ENCODE assay signal across 10 cellular contexts in genomic region chr6:111662794-111663231, GRCh38. TPM values are rescaled to one million over a fixed set of nuclear protein-coding genes. Genes with fewer than 3 reads are reported as not detected.
DNase-seq lines count a peak whose midpoint lies in the region; ATAC-seq and TF ChIP-seq lines count a peak whose summit lies in the region.
"Had no signal": no experiment of that assay in that cellular context is flagged by ENCODE, and none has a peak within 500 bp of the region (broad histone marks: within the 10 kb centered on the region; RNA-seq: fewer than 3 reads in every experiment).

No MANE protein-coding gene starts in this region.

- no peak overlapping the region for H2AK5ac ChIP-seq in trophoblast cell (ENCODE audit: low read length)

- H3K9me3 ChIP-seq in SK-N-SH (no peaks in the 10 kb centered on the region), gastroesophageal sphincter (no peaks in the 10 kb centered on the region), trophoblast cell (ENCODE audit: insufficient read depth, low read depth, low read length) (no peaks in the 10 kb centered on the region)

- H3K4ac ChIP-seq in trophoblast cell (ENCODE audit: low read depth, low read length), result no peak overlapping the region

- H3K14ac ChIP-seq in trophoblast cell (ENCODE audit: low read length), result no peak overlapping the region

- no peaks in the 10 kb centered on the region for H3K9me2 ChIP-seq in SK-N-SH

- H4K12ac ChIP-seq in trophoblast cell (ENCODE audit: low read depth, low read length), result no peak overlapping the region

- no peaks in the 10 kb centered on the region for H3F3A ChIP-seq in SK-N-SH (replicated peaks; ENCODE audit: insufficient read depth)

- no peaks in the 10 kb centered on the region for H4K20me1 ChIP-seq in SK-N-SH (ENCODE audit: insufficient read depth)

- H3K4me3 ChIP-seq in SK-N-SH (ENCODE audit: low read depth in 2 of 2, low read length in 1 of 2) (no peak overlapping the region), gastroesophageal sphincter (no peak overlapping the region), trophoblast cell (ENCODE audit: low read depth, low read length) (no peak overlapping the region)

- intact Hi-C loops in activated T-helper 1 cell treated with anti-CD3 and anti-CD28 coated beads, Interleukin-12 subunit alpha, Interleukin-12 subunit beta, Interleukin-2, Interleukin-4 antibody, amounts not matched to agents 30 ng/mL and 10 ng/mL and 1 ng/mL, durations not matched to agents 14 hours and 24 hours and 36 hours (cut with micrococcal nuclease), result loop anchor here (5.0 kb wide), 1 partner anchor 56 kb away; the partner anchor contains the start of gene TRAF3IP2

- 0 out of 2 replicates have a peak overlapping the region, but pooled peaks have one; percentile 25 for H2AFZ ChIP-seq in SK-N-SH (ENCODE audit: low read depth)
- no peak overlapping the region for H2AFZ ChIP-seq in trophoblast cell (ENCODE audit: insufficient read depth, low read length, poor library complexity)

- peaks cover 0 to 30% of the 10 kb centered on the region in 2 experiments; a peak in 2 of 4 replicates for H3K4me1 ChIP-seq in SK-N-SH (ENCODE audit: control insufficient read depth in 1 of 2, insufficient read depth in 2 of 2, low read depth in 1 of 2, low read length in 1 of 2)
- H3K4me1 ChIP-seq in gastroesophageal sphincter, result peaks cover 6 to 89% (median 31%) of the 10 kb centered on the region in 3 donors
- H3K4me1 ChIP-seq in trophoblast cell (ENCODE audit: control insufficient read depth in 1 of 2, insufficient read depth in 2 of 2, low read length in 2 of 2), result peaks cover 13 to 20% of the 10 kb centered on the region in 2 experiments

- H3K27ac ChIP-seq in SK-N-SH (ENCODE audit: low read depth in 2 of 2, low read length in 1 of 2), result peak overlapping the region in 1 of 2 experiments; percentile 86; a peak in 2 of 4 replicates
- peak overlapping the region in 3 of 4 donors; percentile 62 to 78 (median 73) for H3K27ac ChIP-seq in gastroesophageal sphincter
- H3K27ac ChIP-seq in trophoblast cell (ENCODE audit: low read depth, low read length), result peak overlapping the region; percentile 35

- no peaks in the 10 kb centered on the region for H3K4me1 Mint-ChIP-seq in activated T-helper 1 cell treated with anti-CD3 and anti-CD28 coated beads, Interleukin-12 subunit alpha, Interleukin-12 subunit beta, Interleukin-2, Interleukin-4 antibody, amounts not matched to agents 30 ng/mL and 10 ng/mL and 1 ng/mL, durations not matched to agents 14 hours and 24 hours and 36 hours (ENCODE audit: low read depth)

- H3K36me3 ChIP-seq in SK-N-SH (replicated peaks in 1 of 2; ENCODE audit: control insufficient read depth in 1 of 2, insufficient read depth in 2 of 2, low read length in 1 of 2) (peaks cover 0 to 7% of the 10 kb centered on the region in 2 experiments), gastroesophageal sphincter (no peaks in the 10 kb centered on the region), trophoblast cell (ENCODE audit: control insufficient read depth in 1 of 2, insufficient read depth in 2 of 2, low read length in 2 of 2) (no peaks in the 10 kb centered on the region)

- no peaks in the 10 kb centered on the region for H3K27me3 ChIP-seq in SK-N-SH (ENCODE audit: insufficient read depth)
- no peaks in the 10 kb centered on the region for H3K27me3 ChIP-seq in gastroesophageal sphincter
- no peaks in the 10 kb centered on the region for H3K27me3 ChIP-seq in trophoblast cell (ENCODE audit: insufficient read depth, low read length)

- DNase-seq in GDM1 (lab: John Stamatoyannopoulos, UW), result peak; percentile 18
- DNase-seq in SK-N-SH, result peak; percentile 67
- no peak for DNase-seq in trophoblast cell
- no peak for DNase-seq in mucosa of gallbladder (ENCODE audit: low spot score)
- no peak for DNase-seq in activated CD4-positive, CD25-positive, alpha-beta regulatory T cell treated with anti-CD3 and anti-CD28 coated beads, Interleukin-2, amount 50 U/mL, for 72 hours
- DNase-seq in activated T-helper 1 cell treated with anti-CD3 and anti-CD28 coated beads, Interleukin-12 subunit alpha, Interleukin-12 subunit beta, Interleukin-2, Interleukin-4 antibody, amounts not matched to agents 30 ng/mL and 10 ng/mL and 1 ng/mL, durations not matched to agents 14 hours and 24 hours and 36 hours (ENCODE audit: low spot score), result no peak
- DNase-seq: NCI-H1092 treated with DMSO at 0.1 percent for 48 hours had no signal

- no peak overlapping the region for H4K91ac ChIP-seq in trophoblast cell (ENCODE audit: low read depth, low read length)

- no peak overlapping the region for H3K18ac ChIP-seq in trophoblast cell (ENCODE audit: low read length)

- no peak overlapping the region for H3K4me3 Mint-ChIP-seq in activated T-helper 1 cell treated with anti-CD3 and anti-CD28 coated beads, Interleukin-12 subunit alpha, Interleukin-12 subunit beta, Interleukin-2, Interleukin-4 antibody, amounts not matched to agents 30 ng/mL and 10 ng/mL and 1 ng/mL, durations not matched to agents 14 hours and 24 hours and 36 hours

- TF ChIP-seq EP300 in SK-N-SH (IDR thresholded peaks at IDR 0.05; ENCODE audit: borderline replicate concordance in 1 of 2, low read depth in 1 of 2, low read length in 1 of 2) (peak in 1 of 2 experiments; percentile 78; a peak in 2 of 4 replicates), gastroesophageal sphincter (IDR thresholded peaks at IDR 0.05) (no peak)

- H2BK5ac ChIP-seq in trophoblast cell (ENCODE audit: low read depth, low read length, poor library complexity), result no peak overlapping the region

- H2BK12ac ChIP-seq in trophoblast cell (ENCODE audit: low read length), result peak overlapping the region; percentile 30

- TF ChIP-seq RAD21 in SK-N-SH (IDR thresholded peaks at IDR 0.05; ENCODE audit: low read length), result peak; percentile 6; the same call in 1 of the 2 replicates

- H3K79me2 ChIP-seq in SK-N-SH (ENCODE audit: insufficient read depth) (no peaks in the 10 kb centered on the region), trophoblast cell (ENCODE audit: control insufficient read depth, insufficient read depth, low read length, poor library complexity) (no peaks in the 10 kb centered on the region)

- ATAC-seq in gastroesophageal sphincter (no peak), GM21515 (IDR thresholded peaks at IDR 0.05; ENCODE audit: unreplicated experiment) (no peak)
- ATAC-seq: HCT116 had no signal

- CTCF ChIA-PET in SK-N-SH (lab: Yijun Ruan, JAX), result interaction anchor here (1.2 kb wide), 1 partner anchor 29 kb away, joined by 3 read pairs; no protein-coding TSS in a partner anchor

- no peaks in the 10 kb centered on the region for H3K27me3 Mint-ChIP-seq in activated T-helper 1 cell treated with anti-CD3 and anti-CD28 coated beads, Interleukin-12 subunit alpha, Interleukin-12 subunit beta, Interleukin-2, Interleukin-4 antibody, amounts not matched to agents 30 ng/mL and 10 ng/mL and 1 ng/mL, durations not matched to agents 14 hours and 24 hours and 36 hours (ENCODE audit: insufficient read depth)

- 68% methylated on average over 6 of the region's 6 CpGs for WGBS in SK-N-SH (ENCODE audit: low lambda C conversion rate)
- WGBS in gastroesophageal sphincter (ENCODE audit: low coverage in 1 of 2), 2 donors, result 47 to 70% methylated on average over 3 to 5 of the region's 6 CpGs
- WGBS in trophoblast cell (ENCODE audit: extremely low coverage, insufficient coverage, insufficient read length), result no CpG with 5 or more reads among the region's 6 CpGs

- no peak overlapping the region for H3K9ac ChIP-seq in SK-N-SH
- no peak overlapping the region for H3K9ac ChIP-seq in trophoblast cell (ENCODE audit: low read length)

- H2BK120ac ChIP-seq in trophoblast cell (ENCODE audit: insufficient read depth, low read length, poor library complexity), result no peak overlapping the region

- no peaks in the 10 kb centered on the region for H3K9me3 Mint-ChIP-seq in activated T-helper 1 cell treated with anti-CD3 and anti-CD28 coated beads, Interleukin-12 subunit alpha, Interleukin-12 subunit beta, Interleukin-2, Interleukin-4 antibody, amounts not matched to agents 30 ng/mL and 10 ng/mL and 1 ng/mL, durations not matched to agents 14 hours and 24 hours and 36 hours

- H3K79me1 ChIP-seq in trophoblast cell (ENCODE audit: low read length), result no peaks in the 10 kb centered on the region

- no peak for TF ChIP-seq POLR2A in gastroesophageal sphincter (IDR thresholded peaks at IDR 0.05)

- POLR2A ChIA-PET in SK-N-SH (lab: Yijun Ruan, JAX), result no interaction called here

- H3K23ac ChIP-seq in trophoblast cell (ENCODE audit: low read length), result no peak overlapping the region

- H3K4me2 ChIP-seq in SK-N-SH, result no peak overlapping the region
- H3K4me2 ChIP-seq in trophoblast cell (ENCODE audit: low read length), result no peak overlapping the region

- TF ChIP-seq CTCF in SK-N-SH (IDR thresholded peaks at IDR 0.05) (no peak), gastroesophageal sphincter (IDR thresholded peaks at IDR 0.05) (no peak)

- no peak overlapping the region for H4K8ac ChIP-seq in trophoblast cell (ENCODE audit: low read depth, low read length)

- H3K36me3 Mint-ChIP-seq in activated T-helper 1 cell treated with anti-CD3 and anti-CD28 coated beads, Interleukin-12 subunit alpha, Interleukin-12 subunit beta, Interleukin-2, Interleukin-4 antibody, amounts not matched to agents 30 ng/mL and 10 ng/mL and 1 ng/mL, durations not matched to agents 14 hours and 24 hours and 36 hours (ENCODE audit: low read depth), result peaks cover 35% of the 10 kb centered on the region

- no peak overlapping the region for H3K27ac Mint-ChIP-seq in activated T-helper 1 cell treated with anti-CD3 and anti-CD28 coated beads, Interleukin-12 subunit alpha, Interleukin-12 subunit beta, Interleukin-2, Interleukin-4 antibody, amounts not matched to agents 30 ng/mL and 10 ng/mL and 1 ng/mL, durations not matched to agents 14 hours and 24 hours and 36 hours

TF ChIP-seq in SK-N-SH, 30 proteins besides CTCF, POLR2A, EP300 and RAD21 (continues in another document):
- TF ChIP-seq FOSL2 (IDR thresholded peaks at IDR 0.05; ENCODE audit: borderline replicate concordance, low read depth), result no peak
- peak; percentile 14; the same call in 1 of the 2 replicates for TF ChIP-seq NFIC (IDR thresholded peaks at IDR 0.05; ENCODE audit: borderline replicate concordance)
- no peak for TF ChIP-seq MEF2A (IDR thresholded peaks at IDR 0.05; ENCODE audit: borderline replicate concordance, low read depth)
- peak; percentile 88 for TF ChIP-seq GATA2 (CRISPR knock-in tag; IDR thresholded peaks at IDR 0.05)
- no peak; the same call in 1 of the 2 replicates for TF ChIP-seq FOXJ3 (CRISPR knock-in tag; IDR thresholded peaks at IDR 0.05)
- TF ChIP-seq JUND (IDR thresholded peaks at IDR 0.05), result no peak
- no peak for TF ChIP-seq SIN3A (IDR thresholded peaks at IDR 0.05; ENCODE audit: borderline replicate concordance, low read depth, low read length)
- TF ChIP-seq TCF12 (IDR thresholded peaks at IDR 0.05), result peak; percentile 47

RNA-seq across cellular contexts. Expression of gene TRAF3IP2, which starts 57.1 kb away (rescaled TPM):
- 5.5 and 5.6 TPM in 2 replicates for polyA plus RNA-seq in SK-N-SH (2012; rRNA removed)
- polyA plus RNA-seq in SK-N-SH (2012; cell fraction: cytosol; rRNA removed), result 6.1 and 8.0 TPM in 2 replicates
- polyA plus RNA-seq in SK-N-SH (2012; cell fraction: nucleus; rRNA removed), result 4.3 and 6.7 TPM in 2 replicates
- total RNA-seq in gastroesophageal sphincter (10 to 100 TPM; 18.4 to 33.4 (median 27.5) TPM), mucosa of gallbladder (29.7 TPM)
- 17.6 and 19.0 TPM in 2 replicates for polyA plus RNA-seq in trophoblast cell (2013)
- total RNA-seq in activated T-helper 1 cell treated with anti-CD3 and anti-CD28 coated beads, Interleukin-12 subunit alpha, Interleukin-12 subunit beta, Interleukin-2, Interleukin-4 antibody, amounts not matched to agents 30 ng/mL and 10 ng/mL and 1 ng/mL, durations not matched to agents 14 hours and 24 hours and 36 hours, result 17.4 and 18.5 TPM in 2 replicates

Comparison
In these comparisons a context has a peak if more than half of its experiments do, and no peak if none do; other contexts are left out.
1. DNase-seq: peak in GDM1 (single experiment) and SK-N-SH (single experiment); none in trophoblast cell (0 of 2), mucosa of gallbladder (single experiment), activated CD4-positive, CD25-positive, alpha-beta regulatory T cell treated with anti-CD3 and anti-CD28 coated beads, Interleukin-2, amount 50 U/mL, for 72 hours (single experiment) and activated T-helper 1 cell treated with anti-CD3 and anti-CD28 coated beads, Interleukin-12 subunit alpha, Interleukin-12 subunit beta, Interleukin-2, Interleukin-4 antibody, amounts not matched to agents 30 ng/mL and 10 ng/mL and 1 ng/mL, durations not matched to agents 14 hours and 24 hours and 36 hours (single experiment).